ENCODE assay signal across 8 cellular contexts in the genomic region with DNA sequence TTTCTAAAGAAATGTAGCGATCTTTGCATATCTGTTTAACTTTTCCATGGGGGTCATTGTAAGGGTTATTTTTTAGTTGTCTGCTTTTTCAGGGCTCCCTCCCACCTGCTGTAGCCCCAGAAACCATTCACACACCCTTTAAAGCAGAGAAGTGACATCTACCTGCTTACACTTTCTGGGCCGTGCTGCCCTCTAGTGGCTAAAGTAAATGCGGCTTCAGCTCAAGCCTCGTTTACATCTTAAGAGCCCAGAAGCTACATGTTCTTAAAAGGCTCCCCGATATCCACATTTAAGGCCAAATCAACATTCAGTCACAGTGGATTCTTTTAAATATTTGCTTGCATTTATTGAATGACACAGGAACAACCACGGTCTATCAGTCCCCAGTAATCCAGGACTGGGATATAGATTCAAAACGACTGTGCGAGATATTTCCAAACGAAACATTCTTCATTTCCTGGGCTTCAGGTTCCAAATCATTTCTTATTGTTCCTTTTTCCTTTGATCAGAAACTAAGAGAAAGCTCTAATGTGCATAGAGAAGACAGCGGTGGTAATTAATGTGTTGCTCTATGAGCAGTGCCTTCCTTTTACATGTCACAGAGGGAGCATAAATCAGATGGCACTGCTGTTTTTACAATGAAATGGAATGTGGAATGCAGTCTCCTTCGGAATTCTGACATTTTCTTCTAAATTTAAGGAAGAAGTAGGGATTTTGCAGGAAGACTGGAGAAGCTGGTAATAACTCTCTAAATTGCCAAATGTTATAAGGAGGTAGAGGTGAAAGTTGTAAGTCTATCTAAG.
DNase-seq lines count a peak whose midpoint lies in the region; ATAC-seq, FAIRE-seq and TF ChIP-seq lines count a peak whose summit lies in the region.

No MANE protein-coding gene starts in this region.

- DNase-seq in AG08395 (ENCODE audit: low spot score) (peak; percentile 50), NCI-H2081 treated with DMSO at 0.1 percent for 48 hours (lab: John Stamatoyannopoulos, UW) (peak; percentile 25), WERI-Rb-1 (peak; percentile 83), bronchial epithelial cell (ENCODE audit: low read depth) (peak; percentile 63), left colon (peak; percentile 40 to 81)
- DNase-seq in stimulated activated CD4-positive, alpha-beta T cell treated with anti-CD3 and anti-CD28 coated beads, Interleukin-4, amount 100 ng/mL, for 24 hours, result peak; percentile 66

- no peaks in the 10 kb centered on the region for H3K36me3 ChIP-seq in WERI-Rb-1
- no peaks in the 10 kb centered on the region for H3K36me3 ChIP-seq in bronchial epithelial cell (ENCODE audit: control insufficient read depth, insufficient read depth, low read length)

- peak; percentile 84 for TF ChIP-seq CTCF in WERI-Rb-1 (IDR thresholded peaks at IDR 0.05; ENCODE audit: low read depth, low read length)
- TF ChIP-seq CTCF in bronchial epithelial cell (IDR thresholded peaks at IDR 0.05; ENCODE audit: insufficient read depth, low read length, severe bottlenecking), result peak; percentile 86

- ATAC-seq in GM18517 (IDR thresholded peaks at IDR 0.05; ENCODE audit: unreplicated experiment) (peak; percentile 89), HG02981 (IDR thresholded peaks at IDR 0.05; ENCODE audit: unreplicated experiment) (peak; percentile 86), left colon (peak; percentile 80)

- H3K27ac ChIP-seq in WERI-Rb-1, result peak overlapping the region; percentile 46; the same call in 1 of the 2 replicates

- no peak for FAIRE-seq in bronchial epithelial cell (lab: Jason Lieb, UNC)

- no peaks in the 10 kb centered on the region for H3K9me3 ChIP-seq in WERI-Rb-1 (ENCODE audit: severe bottlenecking)

- intact Hi-C loops in left colon (cut with DNase I, micrococcal nuclease), result loop anchor here in 1 of 2 donors (5.0 to 10.0 kb wide), 2 partner anchors 285 to 987 kb away; no protein-coding TSS in a partner anchor

- H3K4me3 ChIP-seq in WERI-Rb-1 (ENCODE audit: low read depth, low read length) (no peak overlapping the region), bronchial epithelial cell (ENCODE audit: low read depth, low read length) (no peak overlapping the region)

- no peaks in the 10 kb centered on the region for H3K27me3 ChIP-seq in WERI-Rb-1 (ENCODE audit: insufficient read depth, low read depth, severe bottlenecking)
- H3K27me3 ChIP-seq in bronchial epithelial cell (ENCODE audit: control insufficient read depth, insufficient read depth, low read length), result no peaks in the 10 kb centered on the region

Comparison
In these comparisons a context has a peak if more than half of its experiments do, and no peak if none do; other contexts are left out.
1. DNase-seq: peak in every context shown above with its lines; median percentile 83 in WERI-Rb-1; 66 in stimulated activated CD4-positive, alpha-beta T cell treated with anti-CD3 and anti-CD28 coated beads, Interleukin-4, amount 100 ng/mL, for 24 hours; 63 in bronchial epithelial cell; 60 in left colon; 50 in AG08395; 25 in NCI-H2081 treated with DMSO at 0.1 percent for 48 hours.